ENCODE assay signal across 21 cellular contexts in genomic region chr11:116653206-116653605, GRCh38.
DNase-seq lines count a peak whose midpoint lies in the region; ATAC-seq, FAIRE-seq and TF ChIP-seq lines count a peak whose summit lies in the region.
"Had no signal": no experiment of that assay in that cellular context is flagged by ENCODE, and none has a peak within 500 bp of the region (broad histone marks: within the 10 kb centered on the region; RNA-seq: fewer than 3 reads in every experiment).

No MANE protein-coding gene starts in this region.

- no peak overlapping the region for H3K27ac ChIP-seq in vagina
- no peak overlapping the region for H3K27ac ChIP-seq in gastrocnemius medialis
- H3K27ac ChIP-seq: BLaER1, C4-2B had no signal

- H3K27me3 ChIP-seq in bronchial epithelial cell (ENCODE audit: control insufficient read depth, insufficient read depth, low read length) (no peaks in the 10 kb centered on the region), vagina (no peaks in the 10 kb centered on the region), gastrocnemius medialis (peaks cover 0 to 2% (median 0%) of the 10 kb centered on the region in 3 donors)
- H3K27me3 ChIP-seq: BLaER1 had no signal

- peak; percentile 28 for FAIRE-seq in bronchial epithelial cell (lab: Jason Lieb, UNC)
- FAIRE-seq: D721Med, GM12891, GM18507, H54 had no signal

- H3K9me3 ChIP-seq in vagina (no peaks in the 10 kb centered on the region), gastrocnemius medialis (no peaks in the 10 kb centered on the region)
- H3K9me3 ChIP-seq: HAP-1 had no signal

- H3K4me1 ChIP-seq in vagina (no peaks in the 10 kb centered on the region), gastrocnemius medialis (no peaks in the 10 kb centered on the region)
- H3K4me1 ChIP-seq: BLaER1, Caco-2, HAP-1 had no signal

- TF ChIP-seq POLR2A in vagina (IDR thresholded peaks at IDR 0.05) (no peak), gastrocnemius medialis (IDR thresholded peaks at IDR 0.05) (no peak)

- ATAC-seq in gastrocnemius medialis, result no peak
- ATAC-seq: CD8-positive, alpha-beta T cell had no signal

- in situ Hi-C loops in gastrocnemius medialis (cut with MboI; ENCODE audit: low sequenced_read_pairs in 4 of 4), result no loop called here

- TF ChIP-seq CTCF in bronchial epithelial cell (IDR thresholded peaks at IDR 0.05; ENCODE audit: insufficient read depth, low read length, severe bottlenecking), result no peak
- no peak for TF ChIP-seq CTCF in vagina (IDR thresholded peaks at IDR 0.05)
- no peak for TF ChIP-seq CTCF in gastrocnemius medialis (IDR thresholded peaks at IDR 0.05 in 4 of 5, conservative IDR thresholded peaks at IDR 0.05 in 1 of 5)

- intact Hi-C loops in vagina (cut with DNase I), result no loop called here
- intact Hi-C loops in gastrocnemius medialis (cut with DNase I; ENCODE audit: low total_unique reads), result no loop called here

- H3K4me3 ChIP-seq in bronchial epithelial cell (ENCODE audit: low read depth, low read length) (no peak overlapping the region), vagina (no peak overlapping the region), gastrocnemius medialis (no peak overlapping the region)
- H3K4me3 ChIP-seq: BLaER1, HAP-1 had no signal

- DNase-seq in D341Med (ENCODE audit: low spot score) (peak; percentile 4), bronchial epithelial cell (ENCODE audit: low read depth) (no peak), left kidney (ENCODE audit: low read depth, low spot score) (peak; percentile 37), vagina (ENCODE audit: extremely low spot score in 2 of 2) (peak; percentile 60 to 81), gastrocnemius medialis (no peak)
- DNase-seq in activated T-cell treated with anti-CD3 and anti-CD28 coated beads, Interleukin-2, amount 50 U/mL, for 1 hour, result no peak
- DNase-seq: CD4-positive, CD25-positive, alpha-beta regulatory T cell; DMS53; DMS79 treated with DMSO at 0.1 percent for 48 hours; GF-D8; GOT3; HFFc6 had no signal

- H3K36me3 ChIP-seq in bronchial epithelial cell (ENCODE audit: control insufficient read depth, insufficient read depth, low read length) (no peaks in the 10 kb centered on the region), vagina (no peaks in the 10 kb centered on the region), gastrocnemius medialis (no peaks in the 10 kb centered on the region)
- H3K36me3 ChIP-seq: BLaER1, HAP-1 had no signal

Comparison
In these comparisons a context has a peak if more than half of its experiments do, and no peak if none do; other contexts are left out.
1. DNase-seq: peak in D341Med (single experiment), left kidney (single experiment) and vagina (2 of 2); none in bronchial epithelial cell (single experiment), gastrocnemius medialis (0 of 2) and activated T-cell treated with anti-CD3 and anti-CD28 coated beads, Interleukin-2, amount 50 U/mL, for 1 hour (single experiment).